25 cellular contexts compared by ENCODE assay signal in the genomic region with DNA sequence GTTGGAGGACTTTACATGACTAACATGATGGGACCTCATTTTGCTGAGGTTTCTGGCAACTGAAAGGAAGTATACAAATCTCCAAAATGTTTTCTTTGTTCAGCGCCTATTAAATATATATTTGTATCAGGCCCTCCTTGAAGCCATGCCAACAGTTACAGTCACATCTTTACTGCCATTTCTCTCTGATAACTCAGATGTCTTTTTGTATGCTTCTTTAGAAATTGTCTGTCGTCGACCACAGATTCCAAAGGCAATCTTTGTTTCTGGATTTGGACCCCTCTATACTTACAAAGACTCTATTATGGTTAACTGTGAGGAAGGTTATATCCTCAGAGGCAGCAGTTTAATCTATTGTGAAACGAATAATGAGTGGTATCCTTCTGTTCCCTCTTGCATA.
"Had no signal": no experiment of that assay in that cellular context is flagged by ENCODE, and none has a peak within 500 bp of the region (broad histone marks: within the 10 kb centered on the region; RNA-seq: fewer than 3 reads in every experiment).

No MANE protein-coding gene starts in this region.

- DNase-seq: hypothalamus; immature natural killer cell; kidney; midbrain; naive thymus-derived CD4-positive, alpha-beta T cell; ovary; retina; right cardiac atrium; stimulated activated CD4-positive, alpha-beta T cell treated with anti-CD3 and anti-CD28 coated beads, Interleukin-12 subunit alpha, Interleukin-12 subunit beta, amount 100 ng/mL, for 4 hours; stimulated activated CD4-positive, alpha-beta T cell treated with anti-CD3 and anti-CD28 coated beads, Interleukin-15, amount 100 ng/mL, for 24 hours; stimulated activated CD4-positive, alpha-beta T cell treated with anti-CD3 and anti-CD28 coated beads, Interleukin-2, amount 100 ng/mL, for 24 hours; stimulated activated CD4-positive, alpha-beta T cell treated with anti-CD3 and anti-CD28 coated beads, Interleukin-4, amount 100 ng/mL, for 1 hour; stimulated activated naive B cell treated with anti-CD40 and anti-IgM and Interleukin-4, amounts not matched to agents 10 μg/mL and 1 μg/mL and 100 μg/mL, for 72 hours; stimulated activated naive CD8-positive, alpha-beta T cell treated with anti-CD3 and anti-CD28 coated beads, Interleukin-15, Interleukin-2, amounts not matched to agents 100 U/mL and 50 U/mL, for 24 hours; stomach; testis; thyroid gland; upper lobe of right lung had no signal

- H3K9me3 ChIP-seq: left lung, mucosa of descending colon, ovary, prostate gland, stomach, testis, thyroid gland, upper lobe of right lung had no signal

- H3K36me3 ChIP-seq: left lung, ovary, prostate gland, stomach, thyroid gland, upper lobe of right lung had no signal

- ATAC-seq: natural killer cell treated with Interleukin-12 subunit alpha and Interleukin-12 subunit beta and Interleukin-15 and Interleukin-18, amount 100 ng/mL, for 72 hours; right cardiac atrium; sciatic nerve; stimulated activated naive CD8-positive, alpha-beta T cell treated with anti-CD3 and anti-CD28 coated beads, Interleukin-15, Interleukin-2, amounts not matched to agents 100 U/mL and 50 U/mL, for 24 hours had no signal

- H3K27ac ChIP-seq: ovary, prostate gland, skin epidermis, testis, thyroid gland, upper lobe of right lung had no signal

- H3K4me1 ChIP-seq: prostate gland, stomach, testis, thyroid gland, upper lobe of right lung had no signal

- H3K4me3 ChIP-seq: left lung, lung, mucosa of descending colon, ovary, prostate gland, skin epidermis, stomach, testis, thyroid gland, upper lobe of right lung had no signal

- H3K27me3 ChIP-seq: left lung, ovary, stomach, testis, thyroid gland, upper lobe of right lung had no signal
